9 cellular contexts compared by ENCODE assay signal in genomic region chr15:81024265-81024875, GRCh38. TPM values are rescaled to one million over a fixed set of nuclear protein-coding genes. Genes with fewer than 3 reads are reported as not detected.
A peak's percentile ranks its signal among the peaks of the same experiment; 100 is the strongest.
DNase-seq lines count a peak whose midpoint lies in the region; ATAC-seq and TF ChIP-seq lines count a peak whose summit lies in the region.
"Had no signal": no experiment of that assay in that cellular context is flagged by ENCODE, and none has a peak within 500 bp of the region (broad histone marks: within the 10 kb centered on the region; RNA-seq: fewer than 3 reads in every experiment).

No MANE protein-coding gene starts in this region.

- H3K4me3 Mint-ChIP-seq in mesothelial cell of epicardium = no peak overlapping the region

- no peaks in the 10 kb centered on the region for H3K79me2 ChIP-seq in ACC112 (ENCODE audit: control insufficient read depth, insufficient read depth, low read length, unreplicated experiment)

- H3K27me3 ChIP-seq in ACC112 (ENCODE audit: insufficient read depth, low read length) (no peaks in the 10 kb centered on the region), ascending aorta (no peaks in the 10 kb centered on the region)

- intact Hi-C loops in ascending aorta (cut with DNase I) = no loop called here

- H3K4me3 ChIP-seq in ACC112 (ENCODE audit: low read depth, low read length) (no peak overlapping the region), ascending aorta (no peak overlapping the region)

- ATAC-seq in HG02885 (IDR thresholded peaks at IDR 0.05; ENCODE audit: poor library complexity, unreplicated experiment) = no peak

- H3K9me3 Mint-ChIP-seq in mesothelial cell of epicardium = no peaks in the 10 kb centered on the region

- TF ChIP-seq CTCF in ascending aorta (IDR thresholded peaks at IDR 0.05) = no peak
- TF ChIP-seq CTCF in mesothelial cell of epicardium (IDR thresholded peaks at IDR 0.05; ENCODE audit: unreplicated experiment) = no peak

- no peaks in the 10 kb centered on the region for H3K9me3 ChIP-seq in ascending aorta

- peak overlapping the region; percentile 67 for H3K27ac Mint-ChIP-seq in mesothelial cell of epicardium

- peak overlapping the region; percentile 90 for H3K27ac ChIP-seq in ACC112 (ENCODE audit: low read depth, low read length)
- H3K27ac ChIP-seq in ascending aorta = peak overlapping the region; percentile 64 to 70

- peaks cover 21% of the 10 kb centered on the region for H3K4me1 Mint-ChIP-seq in mesothelial cell of epicardium

- peak; percentile 17 to 37 for DNase-seq in Kasumi-1 (lab: John Stamatoyannopoulos, UW)
- no peak for DNase-seq in ascending aorta (ENCODE audit: low spot score in 2 of 2)
- no peak for DNase-seq in mesothelial cell of epicardium (ENCODE audit: low spot score in 2 of 2, unreplicated experiment in 2 of 2)
- DNase-seq in NCI-H1417 (lab: John Stamatoyannopoulos, UW) = no peak
- DNase-seq in iPS-NIHi7 (ENCODE audit: extremely low spot score) = no peak
- DNase-seq in AG08395 (ENCODE audit: low spot score) = no peak
- DNase-seq: left cardiac atrium had no signal

- H3K36me3 Mint-ChIP-seq in mesothelial cell of epicardium = no peaks in the 10 kb centered on the region

- H2AFZ ChIP-seq in ACC112 (ENCODE audit: low read length, unreplicated experiment) = peak overlapping the region; percentile 76

- peaks cover 19% of the 10 kb centered on the region for H3K4me1 ChIP-seq in ACC112 (ENCODE audit: control insufficient read depth, insufficient read depth, low read length, unreplicated experiment)
- H3K4me1 ChIP-seq in ascending aorta = no peaks in the 10 kb centered on the region

- H3K27me3 Mint-ChIP-seq in mesothelial cell of epicardium (ENCODE audit: low read depth) = no peaks in the 10 kb centered on the region

- H3K36me3 ChIP-seq in ACC112 (ENCODE audit: insufficient read depth, low read length) (no peaks in the 10 kb centered on the region), ascending aorta (no peaks in the 10 kb centered on the region)

RNA-seq across cellular contexts. Expression of gene TLNRD1, which starts 23.6 kb away (rescaled TPM):
- 59.3 TPM for total RNA-seq in ascending aorta
- total RNA-seq in mesothelial cell of epicardium = 12.3 to 13.3 TPM (median 13.0 TPM) in 3 replicates

RNA-seq across cellular contexts. Expression of gene MESD, which starts 34.8 kb away (rescaled TPM):
- 6.4 TPM for total RNA-seq in ascending aorta
- total RNA-seq in mesothelial cell of epicardium = 33.6 to 35.2 TPM (median 34.9 TPM) in 3 replicates

Comparison
In these comparisons a context has a peak if more than half of its experiments do, and no peak if none do; other contexts are left out.
1. DNase-seq: peak in Kasumi-1 (2 of 2); none in ascending aorta (0 of 2), mesothelial cell of epicardium (0 of 2), NCI-H1417 (0 of 3), iPS-NIHi7 (single experiment) and AG08395 (single experiment).